17 cellular contexts compared by ENCODE assay signal in genomic region chr3:133949438-133949837, GRCh38. TPM values are rescaled to one million over a fixed set of nuclear protein-coding genes. Genes with fewer than 3 reads are reported as not detected.
DNase-seq lines count a peak whose midpoint lies in the region; ATAC-seq, FAIRE-seq and TF ChIP-seq lines count a peak whose summit lies in the region.
"Had no signal": no experiment of that assay in that cellular context is flagged by ENCODE, and none has a peak within 500 bp of the region (broad histone marks: within the 10 kb centered on the region; RNA-seq: fewer than 3 reads in every experiment).

No MANE protein-coding gene starts in this region.

- no peaks in the 10 kb centered on the region for H3K9me3 Mint-ChIP-seq in endodermal cell
- H3K9me3 Mint-ChIP-seq in mesothelial cell of epicardium = no peaks in the 10 kb centered on the region
- H3K9me3 Mint-ChIP-seq in natural killer cell treated with Interleukin-12 subunit alpha and Interleukin-12 subunit beta and Interleukin-15 and Interleukin-18, amount 100 ng/mL, for 72 hours = no peaks in the 10 kb centered on the region
- H3K9me3 Mint-ChIP-seq: effector memory CD8-positive, alpha-beta T cell had no signal

- no peak overlapping the region for H3K9ac ChIP-seq in endodermal cell (ENCODE audit: extremely low read depth, low read length, poor library complexity, severe bottlenecking)

- H3K36me3 ChIP-seq in endodermal cell (ENCODE audit: control insufficient read depth, insufficient read depth, low read length) = peaks cover 43% of the 10 kb centered on the region
- no peaks in the 10 kb centered on the region for H3K36me3 ChIP-seq in MG63
- no peaks in the 10 kb centered on the region for H3K36me3 ChIP-seq in small intestine (ENCODE audit: control insufficient read depth in 2 of 2, insufficient read depth in 2 of 2, low read length in 2 of 2)
- H3K36me3 ChIP-seq: gastroesophageal sphincter, SJCRH30 had no signal

- TF ChIP-seq EP300 in Ishikawa (IDR thresholded peaks at IDR 0.05; ENCODE audit: borderline replicate concordance) = no peak

- H3K4me1 Mint-ChIP-seq in endodermal cell (no peaks in the 10 kb centered on the region), mesothelial cell of epicardium (peaks cover 33% of the 10 kb centered on the region)
- H3K4me1 Mint-ChIP-seq in natural killer cell treated with Interleukin-12 subunit alpha and Interleukin-12 subunit beta and Interleukin-15 and Interleukin-18, amount 100 ng/mL, for 72 hours (ENCODE audit: low read depth in 2 of 2) = no peaks in the 10 kb centered on the region

- H3K27me3 Mint-ChIP-seq in endodermal cell (ENCODE audit: insufficient read depth) (peaks cover 7% of the 10 kb centered on the region), mesothelial cell of epicardium (ENCODE audit: low read depth) (no peaks in the 10 kb centered on the region)
- peaks cover 2 to 3% of the 10 kb centered on the region in 2 donors for H3K27me3 Mint-ChIP-seq in natural killer cell treated with Interleukin-12 subunit alpha and Interleukin-12 subunit beta and Interleukin-15 and Interleukin-18, amount 100 ng/mL, for 72 hours

- no peak for TF ChIP-seq RAD21 in Ishikawa (IDR thresholded peaks at IDR 0.05; ENCODE audit: low read depth)

- DNase-seq in NCI-H2107 treated with DMSO at 0.1 percent for 48 hours (lab: John Stamatoyannopoulos, UW; ENCODE audit: unreplicated experiment) (peak; percentile 73), endodermal cell (peak; percentile 80), mesothelial cell of epicardium (ENCODE audit: low spot score in 2 of 2, unreplicated experiment in 2 of 2) (no peak), head of caudate nucleus (no peak), MG63 (no peak), small intestine (no peak)
- DNase-seq in natural killer cell treated with Interleukin-12 subunit alpha and Interleukin-12 subunit beta and Interleukin-15 and Interleukin-18, amount 100 ng/mL, for 72 hours (ENCODE audit: low spot score) = no peak
- DNase-seq: activated CD8-positive, alpha-beta T cell treated with anti-CD3 and anti-CD28 coated beads, Interleukin-2, amount 10 ng/mL, durations not matched to agents 7 days and 5 days; activated effector memory CD4-positive, alpha-beta T cell treated with Interleukin-2 at 50 U/mL for 16 hours; CD4-positive, alpha-beta memory T cell; effector memory CD8-positive, alpha-beta T cell; substantia nigra had no signal

- H3K27ac ChIP-seq in endodermal cell (ENCODE audit: low read depth, low read length) (no peak overlapping the region), small intestine (ENCODE audit: low read depth in 1 of 2, low read length in 1 of 2) (no peak overlapping the region)
- H3K27ac ChIP-seq: SJCRH30 had no signal

- no peak overlapping the region for H3K4me3 ChIP-seq in endodermal cell (ENCODE audit: low read length)
- no peak overlapping the region for H3K4me3 ChIP-seq in MG63
- H3K4me3 ChIP-seq in small intestine (ENCODE audit: low read depth in 1 of 2, low read length in 2 of 2) = no peak overlapping the region
- H3K4me3 ChIP-seq: gastroesophageal sphincter, SJCRH30 had no signal

- H3K27ac Mint-ChIP-seq in endodermal cell (no peak overlapping the region), mesothelial cell of epicardium (peak overlapping the region; percentile 74)
- no peak overlapping the region for H3K27ac Mint-ChIP-seq in natural killer cell treated with Interleukin-12 subunit alpha and Interleukin-12 subunit beta and Interleukin-15 and Interleukin-18, amount 100 ng/mL, for 72 hours
- H3K27ac Mint-ChIP-seq: activated CD8-positive, alpha-beta T cell treated with anti-CD3 and anti-CD28 coated beads, Interleukin-2, amount 10 ng/mL, durations not matched to agents 7 days and 5 days; CD4-positive, alpha-beta memory T cell; effector memory CD8-positive, alpha-beta T cell had no signal

- WGBS in endodermal cell (ENCODE audit: insufficient coverage in 1 of 2, insufficient read length in 1 of 2), 2 experiments = 40 to 53% methylated on average over 1 to 2 of the region's 2 CpGs
- 36 to 58% (median 54%) methylated on average over 2 of the region's 2 CpGs for WGBS in small intestine, 3 donors

- intact Hi-C loops in head of caudate nucleus (cut with DNase I) = no loop called here

- H3K4me3 Mint-ChIP-seq in endodermal cell (no peak overlapping the region), mesothelial cell of epicardium (no peak overlapping the region)
- no peak overlapping the region for H3K4me3 Mint-ChIP-seq in natural killer cell treated with Interleukin-12 subunit alpha and Interleukin-12 subunit beta and Interleukin-15 and Interleukin-18, amount 100 ng/mL, for 72 hours
- H3K4me3 Mint-ChIP-seq: activated CD8-positive, alpha-beta T cell treated with anti-CD3 and anti-CD28 coated beads, Interleukin-2, amount 10 ng/mL, durations not matched to agents 7 days and 5 days; CD4-positive, alpha-beta memory T cell; effector memory CD8-positive, alpha-beta T cell had no signal

- TF ChIP-seq CTCF in endodermal cell (conservative IDR thresholded peaks at IDR 0.05) (no peak), mesothelial cell of epicardium (IDR thresholded peaks at IDR 0.05; ENCODE audit: unreplicated experiment) (no peak)

- H3K4me1 ChIP-seq in endodermal cell (ENCODE audit: control insufficient read depth, insufficient read depth, low read length) = no peaks in the 10 kb centered on the region
- peaks cover 0 to 6% of the 10 kb centered on the region in 2 donors for H3K4me1 ChIP-seq in small intestine (ENCODE audit: control insufficient read depth in 2 of 2, insufficient read depth in 1 of 2, low read depth in 1 of 2, low read length in 1 of 2)

- no peak for FAIRE-seq in small intestine (lab: Jason Lieb, UNC)
- FAIRE-seq: astrocyte, TTC549 had no signal

- no peak for ATAC-seq in natural killer cell treated with Interleukin-12 subunit alpha and Interleukin-12 subunit beta and Interleukin-15 and Interleukin-18, amount 100 ng/mL, for 72 hours
- ATAC-seq: activated CD8-positive, alpha-beta T cell treated with anti-CD3 and anti-CD28 coated beads, Interleukin-2, amount 10 ng/mL, durations not matched to agents 7 days and 5 days; effector memory CD8-positive, alpha-beta T cell; gastroesophageal sphincter had no signal

- H3K9me3 ChIP-seq in endodermal cell (ENCODE audit: control insufficient read depth, low read length) (no peaks in the 10 kb centered on the region), MG63 (0 out of 2 replicates have a peak, but pooled peaks cover 4% of the 10 kb centered on the region), small intestine (ENCODE audit: control insufficient read depth, low read depth) (no peaks in the 10 kb centered on the region)
- H3K9me3 ChIP-seq: SJCRH30 had no signal

- no peaks in the 10 kb centered on the region for H3K27me3 ChIP-seq in endodermal cell (ENCODE audit: control insufficient read depth, insufficient read depth, low read length, poor library complexity, severe bottlenecking)
- H3K27me3 ChIP-seq in MG63 = no peaks in the 10 kb centered on the region
- H3K27me3 ChIP-seq in small intestine (ENCODE audit: control insufficient read depth in 2 of 2, insufficient read depth in 2 of 2, low read length in 2 of 2) = no peaks in the 10 kb centered on the region
- H3K27me3 ChIP-seq: gastroesophageal sphincter, SJCRH30 had no signal

- H3K36me3 Mint-ChIP-seq in endodermal cell (ENCODE audit: low read depth) (peaks cover 77% of the 10 kb centered on the region), mesothelial cell of epicardium (peaks cover 10% of the 10 kb centered on the region)
- H3K36me3 Mint-ChIP-seq in natural killer cell treated with Interleukin-12 subunit alpha and Interleukin-12 subunit beta and Interleukin-15 and Interleukin-18, amount 100 ng/mL, for 72 hours = no peaks in the 10 kb centered on the region
- H3K36me3 Mint-ChIP-seq: CD4-positive, alpha-beta memory T cell had no signal

TF ChIP-seq in Ishikawa, 13 proteins besides CTCF, POLR2A, EP300 and RAD21:
- TF ChIP-seq NFIC (IDR thresholded peaks at IDR 0.05) = peak; percentile 57
- TF ChIP-seq CREB1 (IDR thresholded peaks at IDR 0.05; ENCODE audit: low read depth) = no peak

RNA-seq across cellular contexts. Expression of gene RAB6B, which starts 53.8 kb away (rescaled TPM):
- total RNA-seq in endodermal cell (1 to 10 TPM; 2.2 to 3.0 TPM), mesothelial cell of epicardium (10.9 to 12.8 TPM (median 11.0 TPM) in 3 replicates)
- 20.7 TPM for polyA plus RNA-seq in endodermal cell (2013, experiment 1 of 2)
- polyA plus RNA-seq in endodermal cell (2013, experiment 2 of 2) = 16.9 TPM
- total RNA-seq in MG63 (2014; rRNA removed; shearing (Covaris generic); ENCODE audit: low replicate concordance) = 3.3 and 4.0 TPM in 2 replicates
- 1 to 10 TPM in 1 of 3 donors, under 1 TPM in 1, not detected in 1; 0.27 to 7.5 TPM for polyA plus RNA-seq in small intestine
- total RNA-seq in natural killer cell treated with Interleukin-12 subunit alpha and Interleukin-12 subunit beta and Interleukin-15 and Interleukin-18, amount 100 ng/mL, for 72 hours = under 1 TPM; 0.21 to 0.81 TPM

Comparison
In these comparisons a context has a peak if more than half of its experiments do, and no peak if none do; other contexts are left out.
1. DNase-seq: peak in NCI-H2107 treated with DMSO at 0.1 percent for 48 hours (single experiment) and endodermal cell (single experiment); none in mesothelial cell of epicardium (0 of 2), head of caudate nucleus (0 of 42), MG63 (single experiment), small intestine (single experiment) and natural killer cell treated with Interleukin-12 subunit alpha and Interleukin-12 subunit beta and Interleukin-15 and Interleukin-18, amount 100 ng/mL, for 72 hours (single experiment).